Comparison of ENCODE assay signal across 8 cellular contexts in the genomic region with DNA sequence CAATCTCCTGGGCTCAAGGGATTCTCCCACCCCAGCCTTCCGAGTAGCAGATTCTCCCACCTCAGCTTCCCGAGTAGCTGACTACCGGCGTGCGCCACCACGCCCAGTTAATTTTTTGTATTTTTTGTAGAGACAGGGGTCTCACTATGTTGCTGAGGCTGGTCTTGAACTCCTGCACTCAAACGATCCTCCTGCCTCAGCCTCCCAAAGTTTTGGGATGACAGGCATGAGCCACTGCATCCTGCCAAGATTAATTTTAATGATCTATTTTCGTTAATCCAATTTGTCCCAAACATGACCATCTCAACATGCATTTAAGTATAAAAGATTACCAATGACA. TPM values are rescaled to one million over a fixed set of nuclear protein-coding genes. Genes with fewer than 3 reads are reported as not detected.
A peak's percentile ranks its signal among the peaks of the same experiment; 100 is the strongest.
DNase-seq lines count a peak whose midpoint lies in the region; ATAC-seq and TF ChIP-seq lines count a peak whose summit lies in the region.

No MANE protein-coding gene starts in this region.

- CTCF ChIA-PET in BJ (lab: Yijun Ruan, JAX): interaction anchor here (0.8 to 3.8 kb wide), 5 partner anchors 9 to 59 kb away, joined by 3 to 24 read pairs (median 12); a partner anchor contains a TSS

- H3K27ac ChIP-seq in duodenal mucosa (ENCODE audit: low read depth, low read length): peak overlapping the region; percentile 88
- H3K27ac ChIP-seq in neural cell (ENCODE audit: low read length): peak overlapping the region; percentile 76

- H3K4me1 ChIP-seq in duodenal mucosa (ENCODE audit: control insufficient read depth in 1 of 2, insufficient read depth in 2 of 2, low read length in 2 of 2): peaks cover 59 to 75% of the 10 kb centered on the region in 2 donors

- H2AFZ ChIP-seq in neural cell (ENCODE audit: low read depth, low read length): no peak overlapping the region

- DNase-seq in BJ (ENCODE audit: low read depth) (no peak), NB4 (ENCODE audit: low read depth) (no peak), HuH-7.5 (ENCODE audit: low spot score) (no peak), A172 (ENCODE audit: low spot score) (no peak)

- H3K4me3 ChIP-seq in BJ (ENCODE audit: low read depth, low read length) (peak overlapping the region; percentile 85), NB4 (ENCODE audit: low read depth, low read length) (peak overlapping the region; percentile 89), duodenal mucosa (ENCODE audit: low read depth in 1 of 2, low read length in 2 of 2) (peak overlapping the region; percentile 83 to 88), neural cell (ENCODE audit: low read length) (peak overlapping the region; percentile 86)

- H3K9me3 ChIP-seq in duodenal mucosa (ENCODE audit: control insufficient read depth in 1 of 2, low read length in 2 of 2): no peaks in the 10 kb centered on the region
- no peaks in the 10 kb centered on the region for H3K9me3 ChIP-seq in neural cell (ENCODE audit: low read length)

- peaks cover 49% of the 10 kb centered on the region for H3K79me2 ChIP-seq in neural cell (replicated peaks; ENCODE audit: insufficient read depth, low read length)

- no peaks in the 10 kb centered on the region for H3K36me3 ChIP-seq in BJ (ENCODE audit: control insufficient read depth, insufficient read depth, low read length)
- peaks cover 0 to 10% of the 10 kb centered on the region in 2 donors for H3K36me3 ChIP-seq in duodenal mucosa (ENCODE audit: control insufficient read depth in 1 of 2, insufficient read depth in 2 of 2, low read length in 2 of 2)
- H3K36me3 ChIP-seq in neural cell (ENCODE audit: insufficient read depth, low read length): no peaks in the 10 kb centered on the region

- H3K9ac ChIP-seq in duodenal mucosa (ENCODE audit: low read depth in 1 of 2, low read length in 2 of 2) (peak overlapping the region; percentile 83 to 94), neural cell (ENCODE audit: low read length) (peak overlapping the region; percentile 95)

- no peak for TF ChIP-seq POLR2A in NB4 (IDR thresholded peaks at IDR 0.05; ENCODE audit: extremely low read depth, insufficient read length)

- TF ChIP-seq CTCF in BJ (IDR thresholded peaks at IDR 0.05; ENCODE audit: insufficient read depth, low read depth, low read length) (no peak), NB4 (IDR thresholded peaks at IDR 0.05; ENCODE audit: low read depth, low read length) (no peak), neural cell (IDR thresholded peaks at IDR 0.05; ENCODE audit: poor library complexity, severe bottlenecking) (no peak)

- no peaks in the 10 kb centered on the region for H3K27me3 ChIP-seq in BJ (ENCODE audit: control insufficient read depth, insufficient read depth, low read length)
- H3K27me3 ChIP-seq in duodenal mucosa (ENCODE audit: control insufficient read depth in 1 of 2, insufficient read depth in 2 of 2, low read length in 2 of 2): no peaks in the 10 kb centered on the region
- no peaks in the 10 kb centered on the region for H3K27me3 ChIP-seq in neural cell (ENCODE audit: insufficient read depth, low read depth, low read length)

- ATAC-seq in GM19452 (IDR thresholded peaks at IDR 0.05; ENCODE audit: unreplicated experiment) (no peak), GM19395 (IDR thresholded peaks at IDR 0.05; ENCODE audit: unreplicated experiment) (no peak)

- H3K9me2 ChIP-seq in neural cell (ENCODE audit: insufficient read depth, low read length): no peaks in the 10 kb centered on the region

- H3K4me2 ChIP-seq in neural cell (ENCODE audit: low read length): peak overlapping the region; percentile 59

- H4K20me1 ChIP-seq in neural cell (ENCODE audit: insufficient read depth): no peaks in the 10 kb centered on the region

- no peaks in the 10 kb centered on the region for H3F3A ChIP-seq in neural cell (ENCODE audit: insufficient read depth, low read length, poor library complexity, severe bottlenecking)

- POLR2A ChIA-PET in BJ (lab: Charles Lee): no interaction called here

- no peak for TF ChIP-seq EP300 in neural cell (conservative IDR thresholded peaks at IDR 0.05; ENCODE audit: poor library complexity, severe bottlenecking)

- no peak for TF ChIP-seq RAD21 in neural cell (conservative IDR thresholded peaks at IDR 0.05)

TF ChIP-seq in neural cell, 6 proteins besides CTCF, POLR2A, EP300 and RAD21:
- no peak for TF ChIP-seq POLR2AphosphoS5 (IDR thresholded peaks at IDR 0.05)
- no peak for TF ChIP-seq MXI1 (conservative IDR thresholded peaks at IDR 0.05; ENCODE audit: poor library complexity, severe bottlenecking)
- TF ChIP-seq SMC3 (conservative IDR thresholded peaks at IDR 0.05; ENCODE audit: poor library complexity): no peak
- TF ChIP-seq TAF1 (IDR thresholded peaks at IDR 0.05; ENCODE audit: low read depth): no peak
- TF ChIP-seq, protein P1, sequence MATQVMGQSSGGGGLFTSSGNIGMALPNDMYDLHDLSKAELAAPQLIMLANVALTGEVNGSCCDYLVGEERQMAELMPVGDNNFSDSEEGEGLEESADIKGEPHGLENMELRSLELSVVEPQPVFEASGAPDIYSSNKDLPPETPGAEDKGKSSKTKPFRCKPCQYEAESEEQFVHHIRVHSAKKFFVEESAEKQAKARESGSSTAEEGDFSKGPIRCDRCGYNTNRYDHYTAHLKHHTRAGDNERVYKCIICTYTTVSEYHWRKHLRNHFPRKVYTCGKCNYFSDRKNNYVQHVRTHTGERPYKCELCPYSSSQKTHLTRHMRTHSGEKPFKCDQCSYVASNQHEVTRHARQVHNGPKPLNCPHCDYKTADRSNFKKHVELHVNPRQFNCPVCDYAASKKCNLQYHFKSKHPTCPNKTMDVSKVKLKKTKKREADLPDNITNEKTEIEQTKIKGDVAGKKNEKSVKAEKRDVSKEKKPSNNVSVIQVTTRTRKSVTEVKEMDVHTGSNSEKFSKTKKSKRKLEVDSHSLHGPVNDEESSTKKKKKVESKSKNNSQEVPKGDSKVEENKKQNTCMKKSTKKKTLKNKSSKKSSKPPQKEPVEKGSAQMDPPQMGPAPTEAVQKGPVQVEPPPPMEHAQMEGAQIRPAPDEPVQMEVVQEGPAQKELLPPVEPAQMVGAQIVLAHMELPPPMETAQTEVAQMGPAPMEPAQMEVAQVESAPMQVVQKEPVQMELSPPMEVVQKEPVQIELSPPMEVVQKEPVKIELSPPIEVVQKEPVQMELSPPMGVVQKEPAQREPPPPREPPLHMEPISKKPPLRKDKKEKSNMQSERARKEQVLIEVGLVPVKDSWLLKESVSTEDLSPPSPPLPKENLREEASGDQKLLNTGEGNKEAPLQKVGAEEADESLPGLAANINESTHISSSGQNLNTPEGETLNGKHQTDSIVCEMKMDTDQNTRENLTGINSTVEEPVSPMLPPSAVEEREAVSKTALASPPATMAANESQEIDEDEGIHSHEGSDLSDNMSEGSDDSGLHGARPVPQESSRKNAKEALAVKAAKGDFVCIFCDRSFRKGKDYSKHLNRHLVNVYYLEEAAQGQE (IDR thresholded peaks at IDR 0.05; ENCODE audit: borderline replicate concordance): no peak
- no peak for TF ChIP-seq EZH2 (IDR thresholded peaks at IDR 0.05; ENCODE audit: borderline replicate concordance, insufficient read depth, low read length, poor library complexity, severe bottlenecking)

RNA-seq across cellular contexts. Expression of a gene that starts 1.2 kb away (rescaled TPM):
- polyA plus RNA-seq in BJ (2011; rRNA removed) (30.4 and 54.9 TPM in 2 replicates), neural cell (53.7 and 67.7 TPM in 2 replicates)
- polyA minus RNA-seq in BJ (2011; rRNA and poly(A)+ RNA removed): 25.5 and 31.2 TPM in 2 replicates
- 53.3 and 71.0 TPM in 2 replicates for polyA minus RNA-seq in neural cell
- 32.0 and 73.5 TPM in 2 replicates for total RNA-seq in A172 (2014; rRNA removed; shearing (Covaris generic))

RNA-seq across cellular contexts. Expression of a gene that starts 53.2 kb away (rescaled TPM):
- polyA plus RNA-seq in BJ (2011; rRNA removed) (41.6 and 45.1 TPM in 2 replicates), neural cell (10.9 and 18.2 TPM in 2 replicates)
- 18.6 and 24.5 TPM in 2 replicates for polyA minus RNA-seq in BJ (2011; rRNA and poly(A)+ RNA removed)
- polyA minus RNA-seq in neural cell: 19.6 and 20.2 TPM in 2 replicates
- 33.8 and 35.9 TPM in 2 replicates for total RNA-seq in A172 (2014; rRNA removed; shearing (Covaris generic))

RNA-seq across cellular contexts. Expression of a gene that starts 55.5 kb away (rescaled TPM):
- 36.4 and 82.8 TPM in 2 replicates for polyA plus RNA-seq in BJ (2011; rRNA removed)
- polyA minus RNA-seq in BJ (2011; rRNA and poly(A)+ RNA removed): 21.4 and 21.6 TPM in 2 replicates
- 61.2 and 70.9 TPM in 2 replicates for polyA plus RNA-seq in neural cell
- 86.2 and 106 TPM in 2 replicates for polyA minus RNA-seq in neural cell
- 345 and 364 TPM in 2 replicates for total RNA-seq in A172 (2014; rRNA removed; shearing (Covaris generic))
